8 cellular contexts compared by ENCODE assay signal in the genomic region with DNA sequence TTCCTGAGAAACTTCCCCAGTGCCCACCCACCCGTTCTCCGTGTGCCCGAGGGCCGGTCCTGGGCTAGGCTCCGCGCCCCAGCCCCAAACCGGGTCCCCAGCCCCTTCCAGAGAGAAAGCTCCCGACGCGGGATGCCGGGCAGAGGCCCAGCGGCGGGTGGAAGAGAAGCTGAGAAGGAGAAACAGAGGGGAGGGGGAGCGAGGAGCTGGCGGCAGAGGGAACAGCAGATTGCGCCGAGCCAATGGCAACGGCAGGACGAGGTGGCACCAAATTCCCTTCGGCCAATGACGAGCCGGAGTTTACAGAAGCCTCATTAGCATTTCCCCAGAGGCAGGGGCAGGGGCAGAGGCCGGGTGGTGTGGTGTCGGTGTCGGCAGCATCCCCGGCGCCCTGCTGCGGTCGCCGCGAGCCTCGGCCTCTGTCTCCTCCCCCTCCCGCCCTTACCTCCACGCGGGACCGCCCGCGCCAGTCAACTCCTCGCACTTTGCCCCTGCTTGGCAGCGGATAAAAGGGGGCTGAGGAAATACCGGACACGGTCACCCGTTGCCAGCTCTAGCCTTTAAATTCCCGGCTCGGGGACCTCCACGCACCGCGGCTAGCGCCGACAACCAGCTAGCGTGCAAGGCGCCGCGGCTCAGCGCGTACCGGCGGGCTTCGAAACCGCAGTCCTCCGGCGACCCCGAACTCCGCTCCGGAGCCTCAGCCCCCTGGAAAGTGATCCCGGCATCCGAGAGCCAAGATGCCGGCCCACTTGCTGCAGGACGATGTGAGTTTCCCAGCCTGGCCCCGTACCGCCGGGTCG. TPM values are rescaled to one million over a fixed set of nuclear protein-coding genes. Genes with fewer than 3 reads are reported as not detected.
A peak's percentile ranks its signal among the peaks of the same experiment; 100 is the strongest.
DNase-seq lines count a peak whose midpoint lies in the region; ATAC-seq and TF ChIP-seq lines count a peak whose summit lies in the region.

A gene (plus strand): TSS at position 469 of the 803 bp plus-strand sequence. CDS start 272 bp downstream, at position 741.

- peak within 1 kb of the TSS; percentile 50; the same call in 1 of the 2 replicates for H2BK120ac ChIP-seq in IMR-90 (ENCODE audit: low read depth, low read length)

- peaks cover 43% of the 10 kb centered on the region; the same call in 1 of the 2 replicates for H4K20me1 ChIP-seq in IMR-90 (ENCODE audit: insufficient read depth, low read length)
- H4K20me1 ChIP-seq in OCI-LY7 (ENCODE audit: insufficient read depth, low read length): peaks cover 32% of the 10 kb centered on the region

- H3K4me2 ChIP-seq in IMR-90 (ENCODE audit: low read depth, low read length) (peak within 1 kb of the TSS; percentile 89), OCI-LY7 (ENCODE audit: low read length) (peak within 1 kb of the TSS; percentile 89)

- H2BK5ac ChIP-seq in IMR-90 (ENCODE audit: low read depth, low read length, poor library complexity, severe bottlenecking): peak within 1 kb of the TSS; percentile 12

- peaks cover 22% of the 10 kb centered on the region for H3K36me3 ChIP-seq in IMR-90 (ENCODE audit: control insufficient read depth, insufficient read depth, low read length)
- peaks cover 47% of the 10 kb centered on the region for H3K36me3 ChIP-seq in OCI-LY7 (ENCODE audit: insufficient read depth, low read length)

- peak within 1 kb of the TSS; percentile 10; the same call in 1 of the 2 replicates for H2AK5ac ChIP-seq in IMR-90 (ENCODE audit: low read depth, low read length)

- H2BK15ac ChIP-seq in IMR-90 (ENCODE audit: low read depth, low read length): peak within 1 kb of the TSS; percentile 32; the same call in 2 of the 3 replicates

- H3K56ac ChIP-seq in IMR-90 (ENCODE audit: extremely low read depth, insufficient read depth, low read length): peak within 1 kb of the TSS; percentile 77; the same call in 1 of the 2 replicates

- peaks cover 12 to 45% of the 10 kb centered on the region in 2 experiments for H3K79me1 ChIP-seq in IMR-90 (ENCODE audit: low read depth in 1 of 2, low read length in 2 of 2)

- H2BK20ac ChIP-seq in IMR-90 (ENCODE audit: low read depth, low read length): no peak within 1 kb of the TSS

- H3K9me2 ChIP-seq in OCI-LY7 (ENCODE audit: insufficient read depth, low read length): no peaks in the 10 kb centered on the region

- no peak for TF ChIP-seq RAD21 in IMR-90 (IDR thresholded peaks at IDR 0.05; ENCODE audit: low read length)

- ATAC-seq in GM21529 (IDR thresholded peaks at IDR 0.05; ENCODE audit: unreplicated experiment) (peak; percentile 89), IMR-90 (ENCODE audit: low read depth) (peak; percentile 89)

- CTCF ChIA-PET in IMR-90 (lab: Yijun Ruan, JAX) (interaction anchor here (0.6 to 1.9 kb wide), 4 partner anchors 13 to 162 kb away, joined by 3 to 5 read pairs (median 4); no protein-coding TSS in a partner anchor), OCI-LY7 (lab: Charles Lee; ENCODE audit: unreplicated experiment) (interaction anchor here (0.6 to 2.0 kb wide), 6 partner anchors 10 to 1113 kb away, joined by 3 to 16 read pairs (median 4); no protein-coding TSS in a partner anchor)

- H3K9me1 ChIP-seq in IMR-90 (ENCODE audit: insufficient read depth, low read length): peaks cover 10% of the 10 kb centered on the region

- no peak for TF ChIP-seq CTCF in IMR-90 (conservative IDR thresholded peaks at IDR 0.05; ENCODE audit: low read depth, low read length)
- TF ChIP-seq CTCF in OCI-LY7 (conservative IDR thresholded peaks at IDR 0.05; ENCODE audit: low read length): no peak
- no peak for TF ChIP-seq CTCF in epithelial cell of esophagus (IDR thresholded peaks at IDR 0.05; ENCODE audit: insufficient read depth, low read depth, low read length, missing control alignments)

- peak within 1 kb of the TSS; percentile 74 for H3K9ac ChIP-seq in IMR-90 (ENCODE audit: low read depth, low read length)

- peak within 1 kb of the TSS in 1 of 2 experiments; percentile 42; a peak in 1 of 4 replicates for H4K8ac ChIP-seq in IMR-90 (ENCODE audit: low read depth in 2 of 2, low read length in 2 of 2)

- peak within 1 kb of the TSS; percentile 29 for H3K18ac ChIP-seq in IMR-90 (ENCODE audit: low read depth, low read length)

- H4K5ac ChIP-seq in IMR-90 (ENCODE audit: low read depth, low read length): no peak within 1 kb of the TSS

- H3K14ac ChIP-seq in IMR-90 (replicated peaks; ENCODE audit: low read depth, low read length): peak within 1 kb of the TSS; percentile 73

- H3K4me1 ChIP-seq in IMR-90 (ENCODE audit: control insufficient read depth, insufficient read depth, low read length): peaks cover 18% of the 10 kb centered on the region
- peaks cover 55% of the 10 kb centered on the region for H3K4me1 ChIP-seq in OCI-LY7 (ENCODE audit: insufficient read depth, low read length, poor library complexity, severe bottlenecking)
- H3K4me1 ChIP-seq in mononuclear cell (ENCODE audit: insufficient read depth, low read length): peaks cover 24% of the 10 kb centered on the region

- H3K27ac ChIP-seq in IMR-90 (ENCODE audit: insufficient read depth, low read length) (peak within 1 kb of the TSS; percentile 45), OCI-LY7 (ENCODE audit: low read depth, low read length, poor library complexity, severe bottlenecking) (peak within 1 kb of the TSS; percentile 64)

- H3K27me3 ChIP-seq in IMR-90 (ENCODE audit: control insufficient read depth, insufficient read depth, low read length) (no peaks in the 10 kb centered on the region), mononuclear cell (ENCODE audit: insufficient read depth, low read length) (no peaks in the 10 kb centered on the region)

- H3K9me3 ChIP-seq in IMR-90 (ENCODE audit: control insufficient read depth, insufficient read depth, low read length) (no peaks in the 10 kb centered on the region), OCI-LY7 (ENCODE audit: low read length) (no peaks in the 10 kb centered on the region), mononuclear cell (ENCODE audit: low read depth, low read length) (no peaks in the 10 kb centered on the region)

- intact Hi-C loops in IMR-90 (cut with micrococcal nuclease): loop anchor here (2.0 kb wide), 1 partner anchor 26 kb away; no protein-coding TSS in a partner anchor
- intact Hi-C loops in OCI-LY7 (cut with micrococcal nuclease; ENCODE audit: unreplicated experiment): loop anchor here (1.0 to 2.0 kb wide), 3 partner anchors 24 to 188 kb away; a partner anchor contains a TSS

- peak within 1 kb of the TSS; percentile 16; the same call in 1 of the 2 replicates for H4K91ac ChIP-seq in IMR-90 (ENCODE audit: insufficient read depth, low read depth, low read length)

- peak; percentile 63 for TF ChIP-seq POLR2A in IMR-90 (IDR thresholded peaks at IDR 0.05; ENCODE audit: low read depth, low read length)

- dilution Hi-C loops in IMR-90 (cut with HindIII; ENCODE audit: low sequenced_read_pairs, unreplicated experiment): no loop called here

- BruUV-seq in IMR-90 (replicated peaks; lab: Mats Ljungman, UMichigan) (TSS peak; percentile 94), OCI-LY7 (replicated peaks; lab: Mats Ljungman, UMichigan) (no TSS peak)

- peak within 1 kb of the TSS; percentile 73 for H2AK9ac ChIP-seq in IMR-90 (replicated peaks; ENCODE audit: low read depth, low read length, poor library complexity)

- WGBS in IMR-90 (ENCODE audit: extremely low coverage in 2 of 2, insufficient read length in 1 of 2), 2 experiments: 0% methylated on average over 34 of the region's 73 CpGs; no CpG with 5 or more reads in 1 of the 2 experiments

- in situ Hi-C loops in IMR-90 (cut with MboI; ENCODE audit: low sequenced_read_pairs): loop anchor here (25.0 kb wide), 1 partner anchor 540 kb away; no protein-coding TSS in a partner anchor

- H3K4me3 ChIP-seq in IMR-90 (ENCODE audit: insufficient read depth, low read depth, low read length) (peak within 1 kb of the TSS; percentile 92), OCI-LY7 (ENCODE audit: low read depth, low read length, poor library complexity, severe bottlenecking) (peak within 1 kb of the TSS; percentile 95), epithelial cell of esophagus (ENCODE audit: low read length) (peak within 1 kb of the TSS; percentile 91), mononuclear cell (ENCODE audit: low read length) (peak within 1 kb of the TSS; percentile 51)

- peaks cover 54% of the 10 kb centered on the region for H3K79me2 ChIP-seq in OCI-LY7 (ENCODE audit: insufficient read depth, low read depth, low read length)

- DNase-seq in DMS 273 (lab: John Stamatoyannopoulos, UW; ENCODE audit: unreplicated experiment) (peak; percentile 97), IMR-90 (peak; percentile 88), OCI-LY7 (ENCODE audit: low spot score) (peak; percentile 97), activated T-cell treated with anti-CD3 and anti-CD28 coated beads for 1 hour (ENCODE audit: low read depth) (peak; percentile 47), epithelial cell of esophagus (ENCODE audit: low read depth) (peak; percentile 97)
- DNase-seq in stimulated activated CD8-positive, alpha-beta memory T cell treated with anti-CD3 and anti-CD28 coated beads, Interleukin-2, amount 100 ng/mL, for 48 hours (ENCODE audit: low read depth in 2 of 2): peak; percentile 73 to 81

- POLR2A ChIA-PET in IMR-90 (lab: Charles Lee; ENCODE audit: unreplicated experiment) (interaction anchor here (0.5 to 1.4 kb wide), 3 partner anchors 14 to 667 kb away, joined by 3 read pairs; no protein-coding TSS in a partner anchor), OCI-LY7 (lab: Charles Lee) (interaction anchor here (0.5 to 8.5 kb wide), 16 partner anchors 13 to 678 kb away, joined by 3 to 88 read pairs (median 6); a partner anchor contains a TSS)

- peak within 1 kb of the TSS; percentile 98 for H3K23ac ChIP-seq in IMR-90 (ENCODE audit: low read depth, low read length)

- H2AFZ ChIP-seq in IMR-90 (replicated peaks; ENCODE audit: low read length, poor library complexity) (peak within 1 kb of the TSS; percentile 88), OCI-LY7 (ENCODE audit: low read length) (peak within 1 kb of the TSS; percentile 38)

- H3K4ac ChIP-seq in IMR-90 (ENCODE audit: low read depth, low read length): peak within 1 kb of the TSS; percentile 79

TF ChIP-seq in IMR-90, 13 proteins besides CTCF, POLR2A, EP300 and RAD21:
- peak; percentile 79 for TF ChIP-seq MAZ (IDR thresholded peaks at IDR 0.05; ENCODE audit: borderline replicate concordance, low read depth, low read length)
- no peak for TF ChIP-seq SMC3 (IDR thresholded peaks at IDR 0.05; ENCODE audit: low read depth, low read length)

RNA-seq across cellular contexts. Expression of the gene that starts here (rescaled TPM):
- total RNA-seq in IMR-90 (2012; rRNA removed) (49.2 and 50.7 TPM in 2 replicates), OCI-LY7 (2022) (291 and 327 TPM in 2 replicates), mononuclear cell (1.9 TPM)
- 56.6 and 65.1 TPM in 2 replicates for polyA plus RNA-seq in IMR-90 (2012; rRNA removed)
- polyA plus RNA-seq in IMR-90 (2012; cell fraction: cytosol; rRNA removed): 31.2 and 34.4 TPM in 2 replicates
- 9.7 and 25.2 TPM in 2 replicates for polyA plus RNA-seq in IMR-90 (2012; cell fraction: nucleus; rRNA removed; ENCODE audit: low replicate concordance)
- total RNA-seq in OCI-LY7 (2014; rRNA removed; shearing (Covaris generic)): 66.1 and 76.8 TPM in 2 replicates

Comparison
In these comparisons a context has a peak if more than half of its experiments do, and no peak if none do; other contexts are left out.
1. Peak in every context shown above with its lines: DNase-seq, ATAC-seq, H3K4me3 ChIP-seq and H3K27ac ChIP-seq.
2. RNA of the gene that starts here (total RNA-seq): 66.1 to 327 TPM in OCI-LY7 and 49.2 to 50.7 TPM in IMR-90; 1.9 TPM in mononuclear cell (single experiment); every median in the first group is over 10 times any median in the second.
3. DNase-seq: peak in every context shown above with its lines; median percentile 97 in DMS 273; 97 in OCI-LY7; 97 in epithelial cell of esophagus; 88 in IMR-90; 77 in stimulated activated CD8-positive, alpha-beta memory T cell treated with anti-CD3 and anti-CD28 coated beads, Interleukin-2, amount 100 ng/mL, for 48 hours; 47 in activated T-cell treated with anti-CD3 and anti-CD28 coated beads for 1 hour.